ENCODE assay signal across 17 cellular contexts in genomic region chr2:217954971-217955740, GRCh38. TPM values are rescaled to one million over a fixed set of nuclear protein-coding genes. Genes with fewer than 3 reads are reported as not detected.
A peak's percentile ranks its signal among the peaks of the same experiment; 100 is the strongest.
DNase-seq lines count a peak whose midpoint lies in the region; ATAC-seq, FAIRE-seq and TF ChIP-seq lines count a peak whose summit lies in the region.
"Had no signal": no experiment of that assay in that cellular context is flagged by ENCODE, and none has a peak within 500 bp of the region (broad histone marks: within the 10 kb centered on the region; RNA-seq: fewer than 3 reads in every experiment).

No MANE protein-coding gene starts in this region.

- H3K9ac ChIP-seq in muscle layer of colon (ENCODE audit: low read length) (peak overlapping the region; percentile 24), subcutaneous abdominal adipose tissue (ENCODE audit: low read length in 5 of 5) (peak overlapping the region in 1 of 5 donors; percentile 31)
- H3K9ac ChIP-seq: BLaER1 had no signal

- H3K4me1 ChIP-seq in body of pancreas: peaks cover 68% of the 10 kb centered on the region
- H3K4me1 ChIP-seq in muscle layer of colon (ENCODE audit: insufficient read depth, low read length): peaks cover 95% of the 10 kb centered on the region
- peaks cover 7 to 73% (median 47%) of the 10 kb centered on the region in 5 donors for H3K4me1 ChIP-seq in subcutaneous abdominal adipose tissue (ENCODE audit: control insufficient read depth in 5 of 5, insufficient read depth in 5 of 5, low read length in 5 of 5)

- DNase-seq in HTR-8/SVneo (ENCODE audit: insufficient read length, low spot score) (no peak), body of pancreas (peak in 1 of 4 donors; percentile 18), NCI-H146 treated with DMSO at 0.1 percent for 48 hours (lab: John Stamatoyannopoulos, UW; ENCODE audit: unreplicated experiment) (no peak), NCI-H1436 treated with DMSO at 0.1 percent for 48 hours (lab: John Stamatoyannopoulos, UW) (no peak)
- DNase-seq: activated CD4-positive, alpha-beta T cell treated with anti-CD3 and anti-CD28 coated beads for 1 hour; activated naive CD8-positive, alpha-beta T cell treated with anti-CD3 and anti-CD28 coated beads, Interleukin-2, amount 50 U/mL, for 24 hours; mesendoderm; MG63; NCI-H774; T-helper 2 cell had no signal

- intact Hi-C loops in body of pancreas (cut with DNase I): no loop called here

- ATAC-seq in body of pancreas (no peak), HG03469 (IDR thresholded peaks at IDR 0.05; ENCODE audit: unreplicated experiment) (no peak)
- ATAC-seq: activated naive CD8-positive, alpha-beta T cell treated with anti-CD3 and anti-CD28 coated beads, Interleukin-2, amount 50 U/mL, for 24 hours; GM23338 had no signal

- no peak for TF ChIP-seq POLR2A in body of pancreas (IDR thresholded peaks at IDR 0.05)

- H3K36me3 ChIP-seq in body of pancreas (replicated peaks in 1 of 2; ENCODE audit: insufficient read depth in 1 of 2, low read depth in 2 of 2) (no peaks in the 10 kb centered on the region), muscle layer of colon (ENCODE audit: insufficient read depth, low read length) (no peaks in the 10 kb centered on the region), subcutaneous abdominal adipose tissue (ENCODE audit: control insufficient read depth in 5 of 5, insufficient read depth in 5 of 5, low read length in 5 of 5) (peaks cover 0 to 10% (median 8%) of the 10 kb centered on the region in 5 donors)
- H3K36me3 ChIP-seq: pancreas had no signal

- H3K27me3 ChIP-seq in body of pancreas (no peaks in the 10 kb centered on the region), muscle layer of colon (ENCODE audit: control insufficient read depth in 1 of 2, insufficient read depth in 2 of 2, low read length in 2 of 2) (no peaks in the 10 kb centered on the region), subcutaneous abdominal adipose tissue (ENCODE audit: control insufficient read depth in 5 of 5, insufficient read depth in 4 of 5, low read length in 5 of 5) (no peaks in the 10 kb centered on the region)
- H3K27me3 ChIP-seq: BLaER1, MG63, pancreas had no signal

- H3K4me3 ChIP-seq in body of pancreas (no peak overlapping the region), muscle layer of colon (ENCODE audit: low read depth in 1 of 2, low read length in 2 of 2) (peak overlapping the region in 1 of 2 donors; percentile 13), subcutaneous abdominal adipose tissue (ENCODE audit: low read depth in 1 of 5, low read length in 5 of 5) (no peak overlapping the region)
- H3K4me3 ChIP-seq: BLaER1, GM23338, MG63, pancreas had no signal

- H3K9me3 ChIP-seq in body of pancreas: no peaks in the 10 kb centered on the region
- no peaks in the 10 kb centered on the region for H3K9me3 ChIP-seq in muscle layer of colon (ENCODE audit: low read length)
- no peaks in the 10 kb centered on the region for H3K9me3 ChIP-seq in subcutaneous abdominal adipose tissue (ENCODE audit: control insufficient read depth in 5 of 5, low read length in 5 of 5)
- H3K9me3 ChIP-seq: BLaER1, MG63, pancreas had no signal

- FAIRE-seq in HTR-8/SVneo (lab: Jason Lieb, UNC): peak; percentile 49
- FAIRE-seq: endometrium, pancreas had no signal

- TF ChIP-seq CTCF in body of pancreas (IDR thresholded peaks at IDR 0.05): no peak

- 71 to 93% methylated on average over 6 to 14 of the region's 15 CpGs for WGBS in body of pancreas, 2 donors

- H3K27ac ChIP-seq in body of pancreas: peak overlapping the region in 3 of 4 donors; percentile 32 to 69 (median 67)
- H3K27ac ChIP-seq in muscle layer of colon (ENCODE audit: low read depth, low read length): peak overlapping the region; percentile 91
- peak overlapping the region; percentile 14 for H3K27ac ChIP-seq in subcutaneous abdominal adipose tissue (ENCODE audit: low read depth, low read length)
- H3K27ac ChIP-seq: BLaER1 had no signal

RNA-seq across cellular contexts. Expression of gene TNS1, which starts 47.6 kb away (rescaled TPM):
- total RNA-seq in body of pancreas: 100 to 1,000 TPM; 168 to 174 TPM

Comparison
In these comparisons a context has a peak if more than half of its experiments do, and no peak if none do; other contexts are left out.
1. H3K27ac ChIP-seq: peak in every context shown above with its lines; median percentile 91 in muscle layer of colon; 67 in body of pancreas; 14 in subcutaneous abdominal adipose tissue.